22 cellular contexts compared by ENCODE assay signal in genomic region chr18:5317186-5317585, GRCh38.
"Had no signal": no experiment of that assay in that cellular context is flagged by ENCODE, and none has a peak within 500 bp of the region (broad histone marks: within the 10 kb centered on the region; RNA-seq: fewer than 3 reads in every experiment).

No MANE protein-coding gene starts in this region.

- H3K27me3 Mint-ChIP-seq: activated B cell treated with CpG ODN at 0.5 μM for 24 hours; activated CD4-positive, alpha-beta T cell treated with anti-CD3 and anti-CD28 coated beads, Interleukin-2, amount 10 ng/mL, durations not matched to agents 7 days and 5 days; activated T-helper 17 cell treated with anti-CD3 and anti-CD28 coated beads, Interleukin-2, amount 50 U/mL, for 72 hours; stimulated activated naive CD8-positive, alpha-beta T cell treated with anti-CD3 and anti-CD28 coated beads, Interleukin-15, Interleukin-2, amounts not matched to agents 100 ng/mL and 50 ng/mL, for 24 hours had no signal

- H3K27me3 ChIP-seq: body of pancreas, heart right ventricle, left lung, upper lobe of right lung had no signal

- H3K4me3 Mint-ChIP-seq: activated B cell treated with CpG ODN at 0.5 μM for 24 hours; activated CD4-positive, alpha-beta T cell treated with anti-CD3 and anti-CD28 coated beads, Interleukin-2, amount 10 ng/mL, durations not matched to agents 7 days and 5 days; activated T-helper 17 cell treated with anti-CD3 and anti-CD28 coated beads, Interleukin-2, amount 50 U/mL, for 72 hours; endodermal cell; nephron; stimulated activated naive CD8-positive, alpha-beta T cell treated with anti-CD3 and anti-CD28 coated beads, Interleukin-15, Interleukin-2, amounts not matched to agents 100 ng/mL and 50 ng/mL, for 24 hours; T-helper 1 cell treated with Interleukin-12 subunit alpha and Interleukin-12 subunit beta and Interleukin-4 antibody, amounts not matched to agents 30 μg/mL and 1 μg/mL, for 36 hours had no signal

- H3K9me3 ChIP-seq: body of pancreas, heart right ventricle, left lung, psoas muscle, upper lobe of right lung had no signal

- H3K27ac ChIP-seq: body of pancreas, heart right ventricle, left lung, psoas muscle, upper lobe of right lung had no signal

- H3K9me3 Mint-ChIP-seq: activated B cell treated with CpG ODN at 0.5 μM for 24 hours; activated T-helper 17 cell treated with anti-CD3 and anti-CD28 coated beads, Interleukin-2, amount 50 U/mL, for 72 hours; endodermal cell; nephron; stimulated activated naive CD8-positive, alpha-beta T cell treated with anti-CD3 and anti-CD28 coated beads, Interleukin-15, Interleukin-2, amounts not matched to agents 100 ng/mL and 50 ng/mL, for 24 hours; T-helper 1 cell treated with Interleukin-12 subunit alpha and Interleukin-12 subunit beta and Interleukin-4 antibody, amounts not matched to agents 30 μg/mL and 1 μg/mL, for 36 hours had no signal

- H3K36me3 ChIP-seq: heart right ventricle, left lung, upper lobe of right lung had no signal

- H3K4me1 Mint-ChIP-seq: activated B cell treated with CpG ODN at 0.5 μM for 24 hours; activated CD4-positive, alpha-beta T cell treated with anti-CD3 and anti-CD28 coated beads, Interleukin-2, amount 10 ng/mL, durations not matched to agents 7 days and 5 days; activated T-helper 17 cell treated with anti-CD3 and anti-CD28 coated beads, Interleukin-2, amount 50 U/mL, for 72 hours; nephron had no signal

- DNase-seq: activated B cell treated with CpG ODN at 0.5 μM for 24 hours; activated CD4-positive, alpha-beta T cell treated with anti-CD3 and anti-CD28 coated beads, Interleukin-2, amount 10 ng/mL, durations not matched to agents 7 days and 5 days; activated naive CD4-positive, alpha-beta T cell treated with anti-CD3 and anti-CD28 coated beads, Interleukin-2, amount 50 U/mL, for 16 hours; activated T-cell treated with anti-CD3 and anti-CD28 coated beads for 4 hours; amniotic stem cell; body of pancreas; cerebellar nuclear complex; dermis blood vessel endothelial cell; endodermal cell; heart right ventricle; left lung; mesendoderm; occipital lobe; psoas muscle; stimulated activated CD4-positive, alpha-beta T cell treated with anti-CD3 and anti-CD28 coated beads, Interleukin-4, amount 100 ng/mL, for 1 hour; upper lobe of right lung had no signal

- H3K4me1 ChIP-seq: body of pancreas, heart right ventricle, left lung, psoas muscle, upper lobe of right lung had no signal

- H3K27ac Mint-ChIP-seq: activated B cell treated with CpG ODN at 0.5 μM for 24 hours; activated CD4-positive, alpha-beta T cell treated with anti-CD3 and anti-CD28 coated beads, Interleukin-2, amount 10 ng/mL, durations not matched to agents 7 days and 5 days; activated T-helper 17 cell treated with anti-CD3 and anti-CD28 coated beads, Interleukin-2, amount 50 U/mL, for 72 hours; endodermal cell; nephron; stimulated activated naive CD8-positive, alpha-beta T cell treated with anti-CD3 and anti-CD28 coated beads, Interleukin-15, Interleukin-2, amounts not matched to agents 100 ng/mL and 50 ng/mL, for 24 hours; T-helper 1 cell treated with Interleukin-12 subunit alpha and Interleukin-12 subunit beta and Interleukin-4 antibody, amounts not matched to agents 30 μg/mL and 1 μg/mL, for 36 hours had no signal

- FAIRE-seq: frontal cortex, keratinocyte had no signal

- H3K4me3 ChIP-seq: body of pancreas, heart right ventricle, left lung, psoas muscle, upper lobe of right lung had no signal
